ENCODE assay signal across 27 cellular contexts in the genomic region with DNA sequence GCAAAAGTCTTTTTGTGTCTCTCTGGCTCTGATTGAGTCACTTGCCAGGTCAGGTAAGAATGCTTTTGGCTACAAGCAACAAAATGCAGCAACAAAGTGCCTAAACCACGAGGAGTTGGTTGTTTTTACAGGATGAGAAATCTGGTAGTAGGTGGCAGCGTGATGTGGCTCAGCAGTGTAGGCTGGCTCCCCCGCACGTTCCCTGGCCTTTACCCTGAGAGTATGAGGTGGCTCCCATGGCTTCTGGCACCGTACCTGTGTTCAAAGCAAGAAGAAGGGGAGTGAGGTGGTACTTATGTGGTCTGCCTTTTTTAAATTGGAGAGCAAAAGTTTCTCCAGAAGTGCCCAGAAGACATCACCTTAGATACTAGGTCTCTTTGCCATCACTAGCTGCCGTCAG. TPM values are rescaled to one million over a fixed set of nuclear protein-coding genes. Genes with fewer than 3 reads are reported as not detected.
DNase-seq lines count a peak whose midpoint lies in the region; ATAC-seq and TF ChIP-seq lines count a peak whose summit lies in the region.
"Had no signal": no experiment of that assay in that cellular context is flagged by ENCODE, and none has a peak within 500 bp of the region (broad histone marks: within the 10 kb centered on the region; RNA-seq: fewer than 3 reads in every experiment).

No MANE protein-coding gene starts in this region.

- H3K4me3 Mint-ChIP-seq in activated CD8-positive, alpha-beta T cell treated with anti-CD3 and anti-CD28 coated beads for 36 hours = no peak overlapping the region
- H3K4me3 Mint-ChIP-seq in natural killer cell treated with Interleukin-12 subunit alpha and Interleukin-12 subunit beta and Interleukin-15 and Interleukin-18, amount 100 ng/mL, for 72 hours = peak overlapping the region; percentile 23
- H3K4me3 Mint-ChIP-seq: activated CD4-positive, alpha-beta T cell treated with anti-CD3 and anti-CD28 coated beads for 36 hours; brain; CD4-positive, alpha-beta T cell; mesothelial cell of epicardium; naive thymus-derived CD4-positive, alpha-beta T cell; stimulated activated naive CD8-positive, alpha-beta T cell treated with anti-CD3 and anti-CD28 coated beads, Interleukin-15, amount 100 ng/mL, for 72 hours had no signal

- no peak for DNase-seq in activated CD8-positive, alpha-beta T cell treated with anti-CD3 and anti-CD28 coated beads for 36 hours
- DNase-seq in natural killer cell treated with Interleukin-12 subunit alpha and Interleukin-12 subunit beta and Interleukin-15 and Interleukin-18, amount 100 ng/mL, for 72 hours (ENCODE audit: low spot score) = no peak
- no peak for DNase-seq in NCI-H345 treated with DMSO at 0.1 percent for 48 hours (lab: John Stamatoyannopoulos, UW; ENCODE audit: unreplicated experiment)
- DNase-seq: activated CD4-positive, alpha-beta T cell treated with anti-CD3 and anti-CD28 coated beads for 36 hours; CD4-positive, alpha-beta T cell; DMS 273 treated with DMSO at 0.1 percent for 48 hours; islet precursor cell; naive thymus-derived CD4-positive, alpha-beta T cell; NCI-H1694; NCI-H510A; PC-3; SK-N-SH; stimulated activated CD4-positive, alpha-beta T cell treated with anti-CD3 and anti-CD28 coated beads, Interleukin-15, amount 100 ng/mL, for 24 hours; stimulated activated naive CD8-positive, alpha-beta T cell treated with anti-CD3 and anti-CD28 coated beads, Interleukin-15, amount 100 ng/mL, for 72 hours; T-helper 2 cell; tibial artery had no signal

- no peaks in the 10 kb centered on the region for H3K27me3 Mint-ChIP-seq in activated CD8-positive, alpha-beta T cell treated with anti-CD3 and anti-CD28 coated beads for 36 hours
- H3K27me3 Mint-ChIP-seq in natural killer cell treated with Interleukin-12 subunit alpha and Interleukin-12 subunit beta and Interleukin-15 and Interleukin-18, amount 100 ng/mL, for 72 hours = no peaks in the 10 kb centered on the region
- H3K27me3 Mint-ChIP-seq: activated CD4-positive, alpha-beta T cell treated with anti-CD3 and anti-CD28 coated beads for 36 hours; brain; CD4-positive, alpha-beta T cell; naive thymus-derived CD4-positive, alpha-beta T cell; stimulated activated naive CD8-positive, alpha-beta T cell treated with anti-CD3 and anti-CD28 coated beads, Interleukin-15, amount 100 ng/mL, for 72 hours had no signal

- ATAC-seq in GM19351 (IDR thresholded peaks at IDR 0.05; ENCODE audit: unreplicated experiment) (peak; percentile 6), HG02798 (IDR thresholded peaks at IDR 0.05; ENCODE audit: poor library complexity, unreplicated experiment) (peak; percentile 7), HG03378 (IDR thresholded peaks at IDR 0.05; ENCODE audit: unreplicated experiment) (no peak), HG03175 (IDR thresholded peaks at IDR 0.05; ENCODE audit: unreplicated experiment) (no peak), GM21528 (IDR thresholded peaks at IDR 0.05; ENCODE audit: low FRiP score, unreplicated experiment) (no peak)
- no peak for ATAC-seq in activated CD8-positive, alpha-beta T cell treated with anti-CD3 and anti-CD28 coated beads for 36 hours
- ATAC-seq in natural killer cell treated with Interleukin-12 subunit alpha and Interleukin-12 subunit beta and Interleukin-15 and Interleukin-18, amount 100 ng/mL, for 72 hours = no peak
- ATAC-seq: activated CD4-positive, alpha-beta T cell treated with anti-CD3 and anti-CD28 coated beads for 36 hours; naive thymus-derived CD4-positive, alpha-beta T cell; PC-3; stimulated activated naive CD8-positive, alpha-beta T cell treated with anti-CD3 and anti-CD28 coated beads, Interleukin-15, amount 100 ng/mL, for 72 hours had no signal

- POLR2A ChIA-PET in activated CD8-positive, alpha-beta T cell treated with anti-CD3 and anti-CD28 coated beads for 36 hours (lab: Charles Lee) = interaction anchor here (0.6 to 13.4 kb wide), 3 partner anchors 12 to 426 kb away, joined by 4 to 147 read pairs (median 9); a partner anchor contains a TSS

- TF ChIP-seq CTCF in activated CD8-positive, alpha-beta T cell treated with anti-CD3 and anti-CD28 coated beads for 36 hours (IDR thresholded peaks at IDR 0.05) = no peak

- H3K9me3 Mint-ChIP-seq in activated CD8-positive, alpha-beta T cell treated with anti-CD3 and anti-CD28 coated beads for 36 hours = peaks cover 2% of the 10 kb centered on the region
- no peaks in the 10 kb centered on the region for H3K9me3 Mint-ChIP-seq in natural killer cell treated with Interleukin-12 subunit alpha and Interleukin-12 subunit beta and Interleukin-15 and Interleukin-18, amount 100 ng/mL, for 72 hours
- H3K9me3 Mint-ChIP-seq: CD4-positive, alpha-beta T cell had no signal

- peak overlapping the region; percentile 55 for H3K27ac Mint-ChIP-seq in activated CD8-positive, alpha-beta T cell treated with anti-CD3 and anti-CD28 coated beads for 36 hours
- peak overlapping the region; percentile 43 to 63 for H3K27ac Mint-ChIP-seq in natural killer cell treated with Interleukin-12 subunit alpha and Interleukin-12 subunit beta and Interleukin-15 and Interleukin-18, amount 100 ng/mL, for 72 hours
- H3K27ac Mint-ChIP-seq: activated CD4-positive, alpha-beta T cell treated with anti-CD3 and anti-CD28 coated beads for 36 hours; brain; CD4-positive, alpha-beta T cell; mesothelial cell of epicardium; stimulated activated naive CD8-positive, alpha-beta T cell treated with anti-CD3 and anti-CD28 coated beads, Interleukin-15, amount 100 ng/mL, for 72 hours had no signal

- peaks cover 3% of the 10 kb centered on the region for H3K4me1 Mint-ChIP-seq in activated CD8-positive, alpha-beta T cell treated with anti-CD3 and anti-CD28 coated beads for 36 hours (ENCODE audit: low read depth)
- peaks cover 25 to 29% of the 10 kb centered on the region in 2 donors for H3K4me1 Mint-ChIP-seq in natural killer cell treated with Interleukin-12 subunit alpha and Interleukin-12 subunit beta and Interleukin-15 and Interleukin-18, amount 100 ng/mL, for 72 hours (ENCODE audit: low read depth in 2 of 2)
- H3K4me1 Mint-ChIP-seq: brain, mesothelial cell of epicardium had no signal

- CTCF ChIA-PET in activated CD8-positive, alpha-beta T cell treated with anti-CD3 and anti-CD28 coated beads for 36 hours (lab: Charles Lee) = interaction anchor here (1.7 to 5.5 kb wide), 2 partner anchors 16 to 42 kb away, joined by 7 to 38 read pairs; no protein-coding TSS in a partner anchor

- peaks cover 68% of the 10 kb centered on the region for H3K36me3 Mint-ChIP-seq in activated CD8-positive, alpha-beta T cell treated with anti-CD3 and anti-CD28 coated beads for 36 hours (ENCODE audit: low read depth)
- H3K36me3 Mint-ChIP-seq in natural killer cell treated with Interleukin-12 subunit alpha and Interleukin-12 subunit beta and Interleukin-15 and Interleukin-18, amount 100 ng/mL, for 72 hours = peaks cover 30% of the 10 kb centered on the region

- intact Hi-C loops in activated CD8-positive, alpha-beta T cell treated with anti-CD3 and anti-CD28 coated beads for 36 hours (cut with micrococcal nuclease) = no loop called here

RNA-seq across cellular contexts. Expression of a gene that starts 11.7 kb away (rescaled TPM):
- 10 to 100 TPM; 29.8 to 33.6 TPM for total RNA-seq in activated CD8-positive, alpha-beta T cell treated with anti-CD3 and anti-CD28 coated beads for 36 hours
- 10 to 100 TPM; 26.7 to 39.5 TPM for total RNA-seq in natural killer cell treated with Interleukin-12 subunit alpha and Interleukin-12 subunit beta and Interleukin-15 and Interleukin-18, amount 100 ng/mL, for 72 hours

RNA-seq across cellular contexts. Expression of a gene that starts 25.5 kb away (rescaled TPM):
- 10 to 100 TPM; 29.4 to 35.8 TPM for total RNA-seq in activated CD8-positive, alpha-beta T cell treated with anti-CD3 and anti-CD28 coated beads for 36 hours
- total RNA-seq in natural killer cell treated with Interleukin-12 subunit alpha and Interleukin-12 subunit beta and Interleukin-15 and Interleukin-18, amount 100 ng/mL, for 72 hours = 10 to 100 TPM; 56.5 to 70.4 TPM

RNA-seq across cellular contexts. Expression of a gene that starts 51.7 kb away (rescaled TPM):
- total RNA-seq in activated CD8-positive, alpha-beta T cell treated with anti-CD3 and anti-CD28 coated beads for 36 hours = not detected
- total RNA-seq in natural killer cell treated with Interleukin-12 subunit alpha and Interleukin-12 subunit beta and Interleukin-15 and Interleukin-18, amount 100 ng/mL, for 72 hours = not detected
- total RNA-seq: activated CD4-positive, alpha-beta T cell treated with anti-CD3 and anti-CD28 coated beads for 36 hours; CD4-positive, alpha-beta T cell; chondrocyte; liver; mesothelial cell of epicardium; omental fat pad; PC-3; pulmonary artery endothelial cell had no signal

RNA-seq across cellular contexts. Expression of a gene that starts 56.8 kb away (rescaled TPM):
- total RNA-seq in activated CD8-positive, alpha-beta T cell treated with anti-CD3 and anti-CD28 coated beads for 36 hours = 1 to 10 TPM; 6.0 to 6.9 TPM
- 10 to 100 TPM in 1 of 2 donors, 1 to 10 TPM in 1; 7.8 to 19.3 TPM for total RNA-seq in natural killer cell treated with Interleukin-12 subunit alpha and Interleukin-12 subunit beta and Interleukin-15 and Interleukin-18, amount 100 ng/mL, for 72 hours

RNA-seq across cellular contexts. Expression of a gene that starts 56.9 kb away (rescaled TPM):
- total RNA-seq in activated CD8-positive, alpha-beta T cell treated with anti-CD3 and anti-CD28 coated beads for 36 hours = 10 to 100 TPM; 12.3 to 12.7 TPM
- 10 to 100 TPM; 22.9 to 44.2 TPM for total RNA-seq in natural killer cell treated with Interleukin-12 subunit alpha and Interleukin-12 subunit beta and Interleukin-15 and Interleukin-18, amount 100 ng/mL, for 72 hours

Comparison
In these comparisons a context has a peak if more than half of its experiments do, and no peak if none do; other contexts are left out.
1. ATAC-seq: peak in GM19351 (single experiment) and HG02798 (single experiment); none in activated CD8-positive, alpha-beta T cell treated with anti-CD3 and anti-CD28 coated beads for 36 hours (single experiment), natural killer cell treated with Interleukin-12 subunit alpha and Interleukin-12 subunit beta and Interleukin-15 and Interleukin-18, amount 100 ng/mL, for 72 hours (0 of 2), HG03378 (single experiment), HG03175 (single experiment) and GM21528 (single experiment).